ENCODE assay signal across 28 cellular contexts in the genomic region with DNA sequence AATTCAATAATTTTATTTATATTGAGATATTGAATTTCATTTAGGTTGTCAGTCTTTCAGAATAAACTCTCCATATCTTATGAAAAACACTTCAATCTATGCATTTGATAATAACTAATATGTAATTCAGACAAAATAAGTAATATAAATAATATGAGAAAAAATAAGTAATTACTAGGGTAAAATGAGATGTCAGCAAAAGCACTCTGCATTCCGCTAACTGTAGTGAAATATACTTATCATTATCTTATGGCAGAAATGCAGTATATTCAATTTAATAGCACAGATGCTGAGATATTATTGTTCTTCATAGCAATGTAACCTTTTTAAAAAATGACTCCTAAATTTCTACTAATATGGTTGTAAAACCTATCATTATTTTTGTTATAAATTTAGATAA.
"Had no signal": no experiment of that assay in that cellular context is flagged by ENCODE, and none has a peak within 500 bp of the region (broad histone marks: within the 10 kb centered on the region; RNA-seq: fewer than 3 reads in every experiment).

No MANE protein-coding gene starts in this region.

- H3K36me3 Mint-ChIP-seq: stimulated activated effector memory CD8-positive, alpha-beta T cell treated with anti-CD3 and anti-CD28 coated beads, Interleukin-12 subunit alpha, Interleukin-12 subunit beta, amount 100 ng/mL, for 72 hours; stimulated activated memory B cell treated with anti-CD40 and anti-IgM and Interleukin-4, amounts not matched to agents 10 μg/mL and 1 μg/mL and 100 μg/mL, for 72 hours; stimulated activated naive B cell treated with anti-CD40 and anti-IgM and Interleukin-4, amounts not matched to agents 10 μg/mL and 1 μg/mL and 100 μg/mL, for 72 hours; type B pancreatic cell had no signal

- H3K9me3 Mint-ChIP-seq: stimulated activated memory B cell treated with anti-CD40 and anti-IgM and Interleukin-4, amounts not matched to agents 10 μg/mL and 1 μg/mL and 100 μg/mL, for 72 hours; stimulated activated naive B cell treated with anti-CD40 and anti-IgM and Interleukin-4, amounts not matched to agents 10 μg/mL and 1 μg/mL and 100 μg/mL, for 72 hours; stimulated activated naive CD8-positive, alpha-beta T cell treated with anti-CD3 and anti-CD28 coated beads, Interleukin-15, Interleukin-2, amounts not matched to agents 100 ng/mL and 50 ng/mL, for 24 hours; type B pancreatic cell had no signal

- H3K4me1 Mint-ChIP-seq: stimulated activated effector memory CD8-positive, alpha-beta T cell treated with anti-CD3 and anti-CD28 coated beads, Interleukin-12 subunit alpha, Interleukin-12 subunit beta, amount 100 ng/mL, for 72 hours; stimulated activated memory B cell treated with anti-CD40 and anti-IgM and Interleukin-4, amounts not matched to agents 10 μg/mL and 1 μg/mL and 100 μg/mL, for 72 hours; stimulated activated naive B cell treated with anti-CD40 and anti-IgM and Interleukin-4, amounts not matched to agents 10 μg/mL and 1 μg/mL and 100 μg/mL, for 72 hours; stimulated activated naive CD8-positive, alpha-beta T cell treated with anti-CD3 and anti-CD28 coated beads, Interleukin-15, amount 100 ng/mL, for 72 hours had no signal

- H3K27me3 Mint-ChIP-seq: stimulated activated memory B cell treated with anti-CD40 and anti-IgM and Interleukin-4, amounts not matched to agents 10 μg/mL and 1 μg/mL and 100 μg/mL, for 72 hours; stimulated activated naive B cell treated with anti-CD40 and anti-IgM and Interleukin-4, amounts not matched to agents 10 μg/mL and 1 μg/mL and 100 μg/mL, for 72 hours; stimulated activated naive CD8-positive, alpha-beta T cell treated with anti-CD3 and anti-CD28 coated beads, Interleukin-15, amount 100 ng/mL, for 72 hours; stimulated activated naive CD8-positive, alpha-beta T cell treated with anti-CD3 and anti-CD28 coated beads, Interleukin-15, Interleukin-2, amounts not matched to agents 100 ng/mL and 50 ng/mL, for 24 hours; type B pancreatic cell had no signal

- H3K9me3 ChIP-seq: stomach, suprapubic skin, testis, thoracic aorta, thyroid gland, tibial artery, tibial nerve, transverse colon, upper lobe of left lung, upper lobe of right lung, uterus, vagina had no signal

- H3K36me3 ChIP-seq: stomach, suprapubic skin, thoracic aorta, thyroid gland, tibial artery, tibial nerve, transverse colon, upper lobe of left lung, upper lobe of right lung, uterus, vagina had no signal

- FAIRE-seq: urothelium cell line had no signal

- DNase-seq: stimulated activated CD4-positive, alpha-beta T cell treated with anti-CD3 and anti-CD28 coated beads, Interleukin-2, amount 100 ng/mL, for 48 hours; stimulated activated CD4-positive, alpha-beta T cell treated with anti-CD3 and anti-CD28 coated beads, Interleukin-4, amount 100 ng/mL, for 1 hour; stimulated activated CD4-positive, alpha-beta T cell treated with anti-CD3 and anti-CD28 coated beads, Interleukin-4, amount 100 ng/mL, for 24 hours; stimulated activated CD4-positive, alpha-beta T cell treated with anti-CD3 and anti-CD28 coated beads, Interleukin-4, amount 100 ng/mL, for 4 hours; stimulated activated CD8-positive, alpha-beta memory T cell treated with anti-CD3 and anti-CD28 coated beads, Interleukin-4, amount 100 ng/mL, for 48 hours; stimulated activated naive B cell treated with anti-CD40 and anti-IgM and Interleukin-4, amounts not matched to agents 10 μg/mL and 1 μg/mL and 100 μg/mL, for 72 hours; stimulated activated naive CD4-positive, alpha-beta T cell; stimulated activated naive CD4-positive, alpha-beta T cell treated with Interleukin-2 at 50 U/mL for 16 hours; stimulated activated naive CD8-positive, alpha-beta T cell treated with anti-CD3 and anti-CD28 coated beads, Interleukin-15, amount 100 ng/mL, for 72 hours; stomach; substantia nigra; testis; thyroid gland; tibial artery; transverse colon; trophoblast cell; upper lobe of left lung; upper lobe of right lung; uterus had no signal

- H3K4me3 Mint-ChIP-seq: stimulated activated effector memory CD8-positive, alpha-beta T cell treated with anti-CD3 and anti-CD28 coated beads, Interleukin-12 subunit alpha, Interleukin-12 subunit beta, amount 100 ng/mL, for 72 hours; stimulated activated memory B cell treated with anti-CD40 and anti-IgM and Interleukin-4, amounts not matched to agents 10 μg/mL and 1 μg/mL and 100 μg/mL, for 72 hours; stimulated activated naive B cell treated with anti-CD40 and anti-IgM and Interleukin-4, amounts not matched to agents 10 μg/mL and 1 μg/mL and 100 μg/mL, for 72 hours; stimulated activated naive CD8-positive, alpha-beta T cell treated with anti-CD3 and anti-CD28 coated beads, Interleukin-15, amount 100 ng/mL, for 72 hours; stimulated activated naive CD8-positive, alpha-beta T cell treated with anti-CD3 and anti-CD28 coated beads, Interleukin-15, Interleukin-2, amounts not matched to agents 100 ng/mL and 50 ng/mL, for 24 hours; type B pancreatic cell had no signal

- H3K4me1 ChIP-seq: stomach, suprapubic skin, testis, thyroid gland, tibial artery, tibial nerve, transverse colon, upper lobe of left lung, upper lobe of right lung, uterus, vagina had no signal

- ATAC-seq: stimulated activated effector memory CD8-positive, alpha-beta T cell treated with anti-CD3 and anti-CD28 coated beads, Interleukin-12 subunit alpha, Interleukin-12 subunit beta, amount 100 ng/mL, for 72 hours; stimulated activated memory B cell treated with anti-CD40 and anti-IgM and Interleukin-4, amounts not matched to agents 10 μg/mL and 1 μg/mL and 100 μg/mL, for 72 hours; stimulated activated naive B cell treated with anti-CD40 and anti-IgM and Interleukin-4, amounts not matched to agents 10 μg/mL and 1 μg/mL and 100 μg/mL, for 72 hours; stimulated activated naive CD8-positive, alpha-beta T cell treated with anti-CD3 and anti-CD28 coated beads, Interleukin-15, amount 100 ng/mL, for 72 hours; upper lobe of right lung had no signal

- H3K27ac ChIP-seq: stomach, suprapubic skin, testis, thoracic aorta, thyroid gland, tibial artery, tibial nerve, transverse colon, upper lobe of left lung, upper lobe of right lung, uterus, vagina had no signal

- H3K27me3 ChIP-seq: stomach, suprapubic skin, testis, thyroid gland, tibial artery, tibial nerve, transverse colon, upper lobe of left lung, upper lobe of right lung, uterus, vagina had no signal

- H3K27ac Mint-ChIP-seq: stimulated activated effector memory CD8-positive, alpha-beta T cell treated with anti-CD3 and anti-CD28 coated beads, Interleukin-12 subunit alpha, Interleukin-12 subunit beta, amount 100 ng/mL, for 72 hours; stimulated activated memory B cell treated with anti-CD40 and anti-IgM and Interleukin-4, amounts not matched to agents 10 μg/mL and 1 μg/mL and 100 μg/mL, for 72 hours; stimulated activated naive B cell treated with anti-CD40 and anti-IgM and Interleukin-4, amounts not matched to agents 10 μg/mL and 1 μg/mL and 100 μg/mL, for 72 hours; stimulated activated naive CD8-positive, alpha-beta T cell treated with anti-CD3 and anti-CD28 coated beads, Interleukin-15, amount 100 ng/mL, for 72 hours; stimulated activated naive CD8-positive, alpha-beta T cell treated with anti-CD3 and anti-CD28 coated beads, Interleukin-15, Interleukin-2, amounts not matched to agents 100 ng/mL and 50 ng/mL, for 24 hours; type B pancreatic cell had no signal

- H3K4me3 ChIP-seq: stomach, suprapubic skin, testis, thoracic aorta, thyroid gland, tibial artery, tibial nerve, transverse colon, upper lobe of left lung, upper lobe of right lung, uterus, vagina had no signal
